12 cellular contexts compared by ENCODE assay signal in genomic region chr20:25043499-25044260, GRCh38. TPM values are rescaled to one million over a fixed set of nuclear protein-coding genes. Genes with fewer than 3 reads are reported as not detected.
DNase-seq lines count a peak whose midpoint lies in the region; ATAC-seq and TF ChIP-seq lines count a peak whose summit lies in the region.
"Had no signal": no experiment of that assay in that cellular context is flagged by ENCODE, and none has a peak within 500 bp of the region (broad histone marks: within the 10 kb centered on the region; RNA-seq: fewer than 3 reads in every experiment).

No MANE protein-coding gene starts in this region.

- no peak overlapping the region for H3K9ac ChIP-seq in duodenal mucosa (ENCODE audit: low read depth in 1 of 2, low read length in 2 of 2)
- H3K9ac ChIP-seq: KMS-11 had no signal

- peaks cover 40% of the 10 kb centered on the region for H3K4me1 Mint-ChIP-seq in activated naive CD4-positive, alpha-beta T cell treated with anti-CD3 and anti-CD28 coated beads for 36 hours (ENCODE audit: low read depth)
- H3K4me1 Mint-ChIP-seq in nephron = peaks cover 27% of the 10 kb centered on the region

- H3K4me1 ChIP-seq in duodenal mucosa (ENCODE audit: control insufficient read depth in 1 of 2, insufficient read depth in 2 of 2, low read length in 2 of 2) = peaks cover 60 to 68% of the 10 kb centered on the region in 2 donors
- peaks cover 60% of the 10 kb centered on the region for H3K4me1 ChIP-seq in upper lobe of right lung

- peaks cover 18 to 33% of the 10 kb centered on the region in 2 donors for H3K36me3 ChIP-seq in duodenal mucosa (ENCODE audit: control insufficient read depth in 1 of 2, insufficient read depth in 2 of 2, low read length in 2 of 2)
- peaks cover 19% of the 10 kb centered on the region for H3K36me3 ChIP-seq in upper lobe of right lung

- H3K27me3 Mint-ChIP-seq in activated naive CD4-positive, alpha-beta T cell treated with anti-CD3 and anti-CD28 coated beads for 36 hours (ENCODE audit: low read depth) = no peaks in the 10 kb centered on the region
- H3K27me3 Mint-ChIP-seq in nephron (ENCODE audit: low read depth) = peaks cover 9% of the 10 kb centered on the region

- peaks cover 1% of the 10 kb centered on the region for H3K36me3 Mint-ChIP-seq in activated naive CD4-positive, alpha-beta T cell treated with anti-CD3 and anti-CD28 coated beads for 36 hours (ENCODE audit: low read depth)
- H3K36me3 Mint-ChIP-seq in nephron (ENCODE audit: low read depth) = peaks cover 3% of the 10 kb centered on the region

- intact Hi-C loops in activated naive CD4-positive, alpha-beta T cell treated with anti-CD3 and anti-CD28 coated beads for 36 hours (cut with micrococcal nuclease) = no loop called here
- intact Hi-C loops in upper lobe of right lung (cut with DNase I) = no loop called here

- H3K4me3 ChIP-seq in duodenal mucosa (ENCODE audit: low read depth in 1 of 2, low read length in 2 of 2) (no peak overlapping the region), upper lobe of right lung (no peak overlapping the region)

- TF ChIP-seq CTCF in nephron (IDR thresholded peaks at IDR 0.05; ENCODE audit: unreplicated experiment in 3 of 3) = no peak
- no peak for TF ChIP-seq CTCF in upper lobe of right lung (IDR thresholded peaks at IDR 0.05)

- H3K27ac ChIP-seq in duodenal mucosa (ENCODE audit: low read depth, low read length) = peak overlapping the region; percentile 46
- peak overlapping the region; percentile 59 for H3K27ac ChIP-seq in upper lobe of right lung
- H3K27ac ChIP-seq: KMS-11 had no signal

- no peak overlapping the region for H3K4me3 Mint-ChIP-seq in activated naive CD4-positive, alpha-beta T cell treated with anti-CD3 and anti-CD28 coated beads for 36 hours
- H3K4me3 Mint-ChIP-seq in nephron = no peak overlapping the region

- CTCF ChIA-PET in activated naive CD4-positive, alpha-beta T cell treated with anti-CD3 and anti-CD28 coated beads for 36 hours (lab: Charles Lee) = interaction anchor here (1.4 kb wide), 1 partner anchor 50 kb away, joined by 4 read pairs; no protein-coding TSS in a partner anchor

- no peaks in the 10 kb centered on the region for H3K9me3 ChIP-seq in duodenal mucosa (ENCODE audit: control insufficient read depth in 1 of 2, low read length in 2 of 2)
- H3K9me3 ChIP-seq in upper lobe of right lung = no peaks in the 10 kb centered on the region

- H3K27me3 ChIP-seq in duodenal mucosa (ENCODE audit: control insufficient read depth in 1 of 2, insufficient read depth in 2 of 2, low read length in 2 of 2) = no peaks in the 10 kb centered on the region
- H3K27me3 ChIP-seq in upper lobe of right lung = no peaks in the 10 kb centered on the region

- H3K9me3 Mint-ChIP-seq in activated naive CD4-positive, alpha-beta T cell treated with anti-CD3 and anti-CD28 coated beads for 36 hours = no peaks in the 10 kb centered on the region
- H3K9me3 Mint-ChIP-seq in nephron = no peaks in the 10 kb centered on the region

- no peak for DNase-seq in activated naive CD4-positive, alpha-beta T cell treated with anti-CD3 and anti-CD28 coated beads for 36 hours
- no peak for DNase-seq in activated naive CD4-positive, alpha-beta T cell (lab: John Stamatoyannopoulos, UW)
- DNase-seq in upper lobe of right lung (peak; percentile 58), NCI-H187 treated with DMSO at 0.1 percent for 48 hours (lab: John Stamatoyannopoulos, UW) (no peak), germinal center (ENCODE audit: low spot score) (no peak)
- DNase-seq: activated CD4-positive, alpha-beta T cell treated with anti-CD3 and anti-CD28 coated beads, Interleukin-2, amount 50 U/mL, for 4 hours; HCEC 1CT had no signal

- ATAC-seq in upper lobe of right lung (no peak), GM21786 (IDR thresholded peaks at IDR 0.05; ENCODE audit: unreplicated experiment) (no peak)

- peak overlapping the region; percentile 90 for H3K27ac Mint-ChIP-seq in activated naive CD4-positive, alpha-beta T cell treated with anti-CD3 and anti-CD28 coated beads for 36 hours
- H3K27ac Mint-ChIP-seq in nephron = peak overlapping the region in 2 of 3 experiments; percentile 58 to 71

RNA-seq across cellular contexts. Expression of gene ACSS1, which starts 14.3 kb away (rescaled TPM):
- 10 to 100 TPM in 1 of 2 experiments, 1 to 10 TPM in 1; 9.4 to 10.1 TPM for total RNA-seq in activated naive CD4-positive, alpha-beta T cell treated with anti-CD3 and anti-CD28 coated beads for 36 hours
- total RNA-seq in upper lobe of right lung = 37.2 TPM

RNA-seq across cellular contexts. Expression of gene VSX1, which starts 38.3 kb away (rescaled TPM):
- total RNA-seq in activated naive CD4-positive, alpha-beta T cell treated with anti-CD3 and anti-CD28 coated beads for 36 hours = not detected
- not detected for total RNA-seq in upper lobe of right lung
- total RNA-seq: fibroblast of lung had no signal

RNA-seq across cellular contexts. Expression of gene APMAP, which starts 51.1 kb away (rescaled TPM):
- total RNA-seq in activated naive CD4-positive, alpha-beta T cell treated with anti-CD3 and anti-CD28 coated beads for 36 hours = 10 to 100 TPM; 46.9 to 50.9 TPM
- total RNA-seq in upper lobe of right lung = 73.5 TPM
